ENCODE assay signal across 8 cellular contexts in genomic region chr1:144412491-144413403, GRCh38. TPM values are rescaled to one million over a fixed set of nuclear protein-coding genes. Genes with fewer than 3 reads are reported as not detected.
A peak's percentile ranks its signal among the peaks of the same experiment; 100 is the strongest.
DNase-seq lines count a peak whose midpoint lies in the region; ATAC-seq lines count a peak whose summit lies in the region.
"Not testable (repeated sequence)": the region's sequence is repeated elsewhere in the genome, so short reads cannot be mapped to it uniquely, and the experiment has no call there.

No MANE protein-coding gene starts in this region.

- not testable (repeated sequence) for H3K36me3 ChIP-seq in skeletal muscle tissue (ENCODE audit: control insufficient read depth in 3 of 3, insufficient read depth in 3 of 3, low read length in 3 of 3)

- H3K4me1 ChIP-seq in skeletal muscle tissue (ENCODE audit: control insufficient read depth in 3 of 3, insufficient read depth in 3 of 3, low read length in 3 of 3), result not testable (repeated sequence)

- H3K27me3 Mint-ChIP-seq in immature natural killer cell (ENCODE audit: low read depth in 3 of 3), result peaks cover 8 to 14% (median 13%) of the 10 kb centered on the region in 3 donors

- not testable (repeated sequence) for H3K9me3 Mint-ChIP-seq in immature natural killer cell

- H3K4me3 ChIP-seq in skeletal muscle tissue (ENCODE audit: low read length in 3 of 3), result peak overlapping the region; percentile 66 to 83 (median 74)

- H3K36me3 Mint-ChIP-seq in immature natural killer cell, result not testable (repeated sequence)

- H3K4me3 Mint-ChIP-seq in immature natural killer cell, result peak overlapping the region; percentile 91 to 94 (median 92)

- H3K27ac ChIP-seq in skeletal muscle tissue (ENCODE audit: low read depth, low read length), result peak overlapping the region; percentile 65

- H3K9ac ChIP-seq in skeletal muscle tissue (ENCODE audit: low read depth in 1 of 3, low read length in 3 of 3), result peak overlapping the region; percentile 77 to 88 (median 78)

- in situ Hi-C loops in ACHN (cut with HindIII; ENCODE audit: low pct_ligation_motif_present, low pct_unique_long_range_greater_than_20kb, low sequenced_read_pairs), result not testable (repeated sequence)

- not testable (repeated sequence) for H3K27me3 ChIP-seq in skeletal muscle tissue (ENCODE audit: control insufficient read depth in 3 of 3, insufficient read depth in 3 of 3, low read length in 3 of 3)

- not testable (repeated sequence) for H3K9me3 ChIP-seq in skeletal muscle tissue (ENCODE audit: control insufficient read depth in 3 of 3, low read length in 3 of 3)

- H3K4me1 Mint-ChIP-seq in immature natural killer cell, result not testable (repeated sequence)

- peak overlapping the region; percentile 96 to 98 (median 97) for H3K27ac Mint-ChIP-seq in immature natural killer cell

- DNase-seq in ACHN (peak; percentile 99), NCI-H345 treated with DMSO at 0.1 percent for 48 hours (lab: John Stamatoyannopoulos, UW; ENCODE audit: unreplicated experiment) (peak; percentile 94), cerebellar cortex (ENCODE audit: low spot score) (peak; percentile 99), immature natural killer cell (peak; percentile 91 to 96 (median 94))
- peak; percentile 66 for DNase-seq in activated CD4-positive, CD25-positive, alpha-beta regulatory T cell treated with anti-CD3 and anti-CD28 coated beads, Interleukin-2, amount 50 U/mL, for 72 hours

- ATAC-seq in GM19025 (IDR thresholded peaks at IDR 0.05; ENCODE audit: low read depth, unreplicated experiment) (peak; percentile 84), HG03135 (IDR thresholded peaks at IDR 0.05; ENCODE audit: unreplicated experiment) (peak; percentile 88)

RNA-seq across cellular contexts. Expression of gene PPIAL4E, which starts 39.3 kb away (rescaled TPM):
- polyA plus RNA-seq in immature natural killer cell, result not detected
- not detected for total RNA-seq in skeletal muscle tissue

RNA-seq across cellular contexts. Expression of gene NBPF15, which starts 48.7 kb away (rescaled TPM):
- 1 to 10 TPM; 4.9 to 5.7 (median 5.0) TPM for polyA plus RNA-seq in immature natural killer cell
- total RNA-seq in skeletal muscle tissue, result 37.6 TPM

Comparison
In these comparisons a context has a peak if more than half of its experiments do, and no peak if none do; other contexts are left out.
1. Peak in every context shown above with its lines: DNase-seq, ATAC-seq, H3K4me3 ChIP-seq and H3K27ac ChIP-seq.